Comparison of ENCODE assay signal across 1 cellular context in the genomic region with DNA sequence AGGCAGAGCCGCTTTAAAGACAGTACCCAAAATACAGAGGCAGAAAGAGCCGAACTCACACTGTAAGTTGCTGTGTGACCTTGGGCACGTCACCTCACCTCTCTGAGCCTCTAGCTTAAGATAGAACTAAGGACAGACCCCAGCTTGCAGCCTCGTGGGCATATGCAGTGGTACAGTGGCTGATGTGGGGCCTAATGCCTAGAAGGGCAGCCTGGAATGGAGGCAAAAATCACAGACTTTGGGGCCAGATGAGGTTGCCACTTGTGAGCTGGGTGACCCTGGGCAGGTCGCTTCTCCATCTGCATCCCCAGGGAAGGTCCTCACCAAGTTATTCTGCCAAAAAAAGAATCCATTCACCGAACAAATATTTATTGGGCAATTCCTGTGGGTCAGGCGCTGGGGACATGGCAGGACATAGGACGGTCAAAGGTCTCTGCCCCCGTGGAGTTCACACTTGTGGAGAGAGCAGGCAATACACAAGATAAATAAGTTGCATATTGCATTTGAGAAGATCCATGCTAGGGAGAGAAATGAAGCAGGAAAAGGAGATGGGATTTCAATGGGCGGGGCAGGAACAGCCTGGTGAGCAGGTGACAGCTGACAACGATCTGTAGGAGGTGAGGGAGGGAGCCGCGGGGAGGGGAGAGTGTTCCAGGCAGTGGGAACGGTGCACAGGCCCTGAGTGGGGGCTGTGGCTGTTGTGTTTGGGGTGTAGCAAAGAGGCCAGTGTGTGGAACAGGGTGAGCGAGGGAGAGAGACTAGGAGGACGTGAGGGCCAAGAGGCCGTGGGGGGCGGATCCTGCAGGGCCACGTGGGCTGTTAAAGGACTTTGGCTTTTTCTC.
A peak's percentile ranks its signal among the peaks of the same experiment; 100 is the strongest.
TF ChIP-seq lines count a peak whose summit lies in the region.

No MANE protein-coding gene starts in this region.

TF ChIP-seq in HepG2, 621 proteins besides CTCF, POLR2A, EP300 and RAD21 (continued from another document and continues in another):
- TF ChIP-seq, protein P1, sequence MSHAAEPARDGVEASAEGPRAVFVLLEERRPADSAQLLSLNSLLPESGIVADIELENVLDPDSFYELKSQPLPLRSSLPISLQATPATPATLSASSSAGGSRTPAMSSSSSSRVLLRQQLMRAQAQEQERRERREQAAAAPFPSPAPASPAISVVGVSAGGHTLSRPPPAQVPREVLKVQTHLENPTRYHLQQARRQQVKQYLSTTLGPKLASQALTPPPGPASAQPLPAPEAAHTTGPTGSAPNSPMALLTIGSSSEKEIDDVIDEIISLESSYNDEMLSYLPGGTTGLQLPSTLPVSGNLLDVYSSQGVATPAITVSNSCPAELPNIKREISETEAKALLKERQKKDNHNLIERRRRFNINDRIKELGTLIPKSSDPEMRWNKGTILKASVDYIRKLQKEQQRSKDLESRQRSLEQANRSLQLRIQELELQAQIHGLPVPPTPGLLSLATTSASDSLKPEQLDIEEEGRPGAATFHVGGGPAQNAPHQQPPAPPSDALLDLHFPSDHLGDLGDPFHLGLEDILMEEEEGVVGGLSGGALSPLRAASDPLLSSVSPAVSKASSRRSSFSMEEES (CRISPR knock-in tag; IDR thresholded peaks at IDR 0.05), result peak; percentile 94
- TF ChIP-seq, protein P2, sequence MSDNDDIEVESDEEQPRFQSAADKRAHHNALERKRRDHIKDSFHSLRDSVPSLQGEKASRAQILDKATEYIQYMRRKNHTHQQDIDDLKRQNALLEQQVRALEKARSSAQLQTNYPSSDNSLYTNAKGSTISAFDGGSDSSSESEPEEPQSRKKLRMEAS (IDR thresholded peaks at IDR 0.05), result peak; percentile 94
- TF ChIP-seq, protein P3, sequence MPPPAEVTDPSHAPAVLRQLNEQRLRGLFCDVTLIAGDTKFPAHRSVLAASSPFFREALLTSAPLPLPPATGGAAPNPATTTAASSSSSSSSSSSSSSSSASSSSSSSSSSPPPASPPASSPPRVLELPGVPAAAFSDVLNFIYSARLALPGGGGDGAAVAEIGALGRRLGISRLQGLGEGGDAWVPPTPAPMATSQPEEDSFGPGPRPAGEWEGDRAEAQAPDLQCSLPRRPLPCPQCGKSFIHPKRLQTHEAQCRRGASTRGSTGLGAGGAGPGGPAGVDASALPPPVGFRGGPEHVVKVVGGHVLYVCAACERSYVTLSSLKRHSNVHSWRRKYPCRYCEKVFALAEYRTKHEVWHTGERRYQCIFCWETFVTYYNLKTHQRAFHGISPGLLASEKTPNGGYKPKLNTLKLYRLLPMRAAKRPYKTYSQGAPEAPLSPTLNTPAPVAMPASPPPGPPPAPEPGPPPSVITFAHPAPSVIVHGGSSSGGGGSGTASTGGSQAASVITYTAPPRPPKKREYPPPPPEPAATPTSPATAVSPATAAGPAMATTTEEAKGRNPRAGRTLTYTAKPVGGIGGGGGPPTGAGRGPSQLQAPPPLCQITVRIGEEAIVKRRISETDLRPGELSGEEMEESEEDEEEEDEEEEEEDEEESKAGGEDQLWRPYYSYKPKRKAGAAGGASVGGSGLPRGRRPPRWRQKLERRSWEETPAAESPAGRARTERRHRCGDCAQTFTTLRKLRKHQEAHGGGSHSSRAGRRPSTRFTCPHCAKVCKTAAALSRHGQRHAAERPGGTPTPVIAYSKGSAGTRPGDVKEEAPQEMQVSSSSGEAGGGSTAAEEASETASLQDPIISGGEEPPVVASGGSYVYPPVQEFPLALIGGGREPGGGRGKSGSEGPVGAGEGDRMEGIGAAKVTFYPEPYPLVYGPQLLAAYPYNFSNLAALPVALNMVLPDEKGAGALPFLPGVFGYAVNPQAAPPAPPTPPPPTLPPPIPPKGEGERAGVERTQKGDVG (CRISPR knock-in tag; IDR thresholded peaks at IDR 0.05; ENCODE audit: borderline replicate concordance), result peak; percentile 80; the same call in 1 of the 2 replicates
- TF ChIP-seq MATR3 (CRISPR knock-in tag; IDR thresholded peaks at IDR 0.05) (no peak), HIVEP1 (CRISPR knock-in tag; IDR thresholded peaks at IDR 0.05) (peak; percentile 83; the same call in 1 of the 2 replicates), ZNF44 (CRISPR knock-in tag; IDR thresholded peaks at IDR 0.05) (peak; percentile 27), FOXO1 (CRISPR knock-in tag; IDR thresholded peaks at IDR 0.05) (peak; percentile 94), MIER2 (CRISPR knock-in tag; IDR thresholded peaks at IDR 0.05) (peak; percentile 64; the same call in 1 of the 2 replicates), KLF15 (CRISPR knock-in tag; IDR thresholded peaks at IDR 0.05; ENCODE audit: borderline replicate concordance) (0 out of 2 replicates have a peak, but pooled peaks have one; percentile 80), RFX3 (CRISPR knock-in tag; IDR thresholded peaks at IDR 0.05) (no peak; the same call in none of the 2 replicates), ZFY (CRISPR knock-in tag; IDR thresholded peaks at IDR 0.05) (peak; percentile 57; the same call in 1 of the 2 replicates), ZNF556 (CRISPR knock-in tag; IDR thresholded peaks at IDR 0.05; ENCODE audit: borderline replicate concordance) (peak; percentile 87), ZNF382 (CRISPR knock-in tag; IDR thresholded peaks at IDR 0.05; ENCODE audit: borderline replicate concordance) (no peak), SNAI1 (CRISPR knock-in tag; IDR thresholded peaks at IDR 0.05; ENCODE audit: borderline replicate concordance) (peak; percentile 74; the same call in 1 of the 2 replicates), ONECUT2 (CRISPR knock-in tag; IDR thresholded peaks at IDR 0.05) (no peak), ZNF737 (CRISPR knock-in tag; IDR thresholded peaks at IDR 0.05; ENCODE audit: borderline replicate concordance) (peak; percentile 76; the same call in 1 of the 2 replicates), MBNL3 (CRISPR knock-in tag; conservative IDR thresholded peaks at IDR 0.05) (peak; percentile 6; the same call in 1 of the 2 replicates), ZNF10 (CRISPR knock-in tag; IDR thresholded peaks at IDR 0.05; ENCODE audit: borderline replicate concordance, low read depth) (no peak), TCF7L2 (IDR thresholded peaks at IDR 0.05; ENCODE audit: low read depth, low read length) (no peak), NFIC (IDR thresholded peaks at IDR 0.05; ENCODE audit: low read length) (peak; percentile 97), ZFX (CRISPR knock-in tag; IDR thresholded peaks at IDR 0.05; ENCODE audit: low read depth) (peak; percentile 83)
- TF ChIP-seq, protein P4, sequence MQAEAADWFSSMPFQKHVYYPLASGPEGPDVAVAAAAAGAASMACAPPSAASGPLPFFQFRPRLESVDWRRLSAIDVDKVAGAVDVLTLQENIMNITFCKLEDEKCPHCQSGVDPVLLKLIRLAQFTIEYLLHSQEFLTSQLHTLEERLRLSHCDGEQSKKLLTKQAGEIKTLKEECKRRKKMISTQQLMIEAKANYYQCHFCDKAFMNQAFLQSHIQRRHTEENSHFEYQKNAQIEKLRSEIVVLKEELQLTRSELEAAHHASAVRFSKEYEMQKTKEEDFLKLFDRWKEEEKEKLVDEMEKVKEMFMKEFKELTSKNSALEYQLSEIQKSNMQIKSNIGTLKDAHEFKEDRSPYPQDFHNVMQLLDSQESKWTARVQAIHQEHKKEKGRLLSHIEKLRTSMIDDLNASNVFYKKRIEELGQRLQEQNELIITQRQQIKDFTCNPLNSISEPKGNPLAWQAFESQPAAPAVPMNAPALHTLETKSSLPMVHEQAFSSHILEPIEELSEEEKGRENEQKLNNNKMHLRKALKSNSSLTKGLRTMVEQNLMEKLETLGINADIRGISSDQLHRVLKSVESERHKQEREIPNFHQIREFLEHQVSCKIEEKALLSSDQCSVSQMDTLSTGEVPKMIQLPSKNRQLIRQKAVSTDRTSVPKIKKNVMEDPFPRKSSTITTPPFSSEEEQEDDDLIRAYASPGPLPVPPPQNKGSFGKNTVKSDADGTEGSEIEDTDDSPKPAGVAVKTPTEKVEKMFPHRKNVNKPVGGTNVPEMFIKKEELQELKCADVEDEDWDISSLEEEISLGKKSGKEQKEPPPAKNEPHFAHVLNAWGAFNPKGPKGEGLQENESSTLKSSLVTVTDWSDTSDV (CRISPR knock-in tag; IDR thresholded peaks at IDR 0.05), result no peak; the same call in none of the 2 replicates
- TF ChIP-seq, protein P5, sequence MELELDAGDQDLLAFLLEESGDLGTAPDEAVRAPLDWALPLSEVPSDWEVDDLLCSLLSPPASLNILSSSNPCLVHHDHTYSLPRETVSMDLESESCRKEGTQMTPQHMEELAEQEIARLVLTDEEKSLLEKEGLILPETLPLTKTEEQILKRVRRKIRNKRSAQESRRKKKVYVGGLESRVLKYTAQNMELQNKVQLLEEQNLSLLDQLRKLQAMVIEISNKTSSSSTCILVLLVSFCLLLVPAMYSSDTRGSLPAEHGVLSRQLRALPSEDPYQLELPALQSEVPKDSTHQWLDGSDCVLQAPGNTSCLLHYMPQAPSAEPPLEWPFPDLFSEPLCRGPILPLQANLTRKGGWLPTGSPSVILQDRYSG (CRISPR knock-in tag; IDR thresholded peaks at IDR 0.05), result no peak; the same call in 1 of the 2 replicates
- TF ChIP-seq, protein P6, sequence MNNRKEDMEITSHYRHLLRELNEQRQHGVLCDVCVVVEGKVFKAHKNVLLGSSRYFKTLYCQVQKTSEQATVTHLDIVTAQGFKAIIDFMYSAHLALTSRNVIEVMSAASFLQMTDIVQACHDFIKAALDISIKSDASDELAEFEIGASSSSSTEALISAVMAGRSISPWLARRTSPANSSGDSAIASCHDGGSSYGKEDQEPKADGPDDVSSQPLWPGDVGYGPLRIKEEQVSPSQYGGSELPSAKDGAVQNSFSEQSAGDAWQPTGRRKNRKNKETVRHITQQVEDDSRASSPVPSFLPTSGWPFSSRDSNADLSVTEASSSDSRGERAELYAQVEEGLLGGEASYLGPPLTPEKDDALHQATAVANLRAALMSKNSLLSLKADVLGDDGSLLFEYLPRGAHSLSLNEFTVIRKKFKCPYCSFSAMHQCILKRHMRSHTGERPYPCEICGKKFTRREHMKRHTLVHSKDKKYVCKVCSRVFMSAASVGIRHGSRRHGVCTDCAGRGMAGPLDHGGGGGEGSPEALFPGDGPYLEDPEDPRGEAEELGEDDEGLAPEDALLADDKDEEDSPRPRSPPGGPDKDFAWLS (CRISPR knock-in tag; IDR thresholded peaks at IDR 0.05; ENCODE audit: borderline replicate concordance), result peak; percentile 53; the same call in 1 of the 2 replicates
- TF ChIP-seq, protein P7, sequence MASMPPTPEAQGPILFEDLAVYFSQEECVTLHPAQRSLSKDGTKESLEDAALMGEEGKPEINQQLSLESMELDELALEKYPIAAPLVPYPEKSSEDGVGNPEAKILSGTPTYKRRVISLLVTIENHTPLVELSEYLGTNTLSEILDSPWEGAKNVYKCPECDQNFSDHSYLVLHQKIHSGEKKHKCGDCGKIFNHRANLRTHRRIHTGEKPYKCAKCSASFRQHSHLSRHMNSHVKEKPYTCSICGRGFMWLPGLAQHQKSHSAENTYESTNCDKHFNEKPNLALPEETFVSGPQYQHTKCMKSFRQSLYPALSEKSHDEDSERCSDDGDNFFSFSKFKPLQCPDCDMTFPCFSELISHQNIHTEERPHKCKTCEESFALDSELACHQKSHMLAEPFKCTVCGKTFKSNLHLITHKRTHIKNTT (CRISPR knock-in tag; IDR thresholded peaks at IDR 0.05), result no peak
- TF ChIP-seq, protein P8, sequence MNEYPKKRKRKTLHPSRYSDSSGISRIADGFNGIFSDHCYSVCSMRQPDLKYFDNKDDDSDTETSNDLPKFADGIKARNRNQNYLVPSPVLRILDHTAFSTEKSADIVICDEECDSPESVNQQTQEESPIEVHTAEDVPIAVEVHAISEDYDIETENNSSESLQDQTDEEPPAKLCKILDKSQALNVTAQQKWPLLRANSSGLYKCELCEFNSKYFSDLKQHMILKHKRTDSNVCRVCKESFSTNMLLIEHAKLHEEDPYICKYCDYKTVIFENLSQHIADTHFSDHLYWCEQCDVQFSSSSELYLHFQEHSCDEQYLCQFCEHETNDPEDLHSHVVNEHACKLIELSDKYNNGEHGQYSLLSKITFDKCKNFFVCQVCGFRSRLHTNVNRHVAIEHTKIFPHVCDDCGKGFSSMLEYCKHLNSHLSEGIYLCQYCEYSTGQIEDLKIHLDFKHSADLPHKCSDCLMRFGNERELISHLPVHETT (CRISPR knock-in tag; conservative IDR thresholded peaks at IDR 0.05), result peak; percentile 85
- TF ChIP-seq, protein P9, sequence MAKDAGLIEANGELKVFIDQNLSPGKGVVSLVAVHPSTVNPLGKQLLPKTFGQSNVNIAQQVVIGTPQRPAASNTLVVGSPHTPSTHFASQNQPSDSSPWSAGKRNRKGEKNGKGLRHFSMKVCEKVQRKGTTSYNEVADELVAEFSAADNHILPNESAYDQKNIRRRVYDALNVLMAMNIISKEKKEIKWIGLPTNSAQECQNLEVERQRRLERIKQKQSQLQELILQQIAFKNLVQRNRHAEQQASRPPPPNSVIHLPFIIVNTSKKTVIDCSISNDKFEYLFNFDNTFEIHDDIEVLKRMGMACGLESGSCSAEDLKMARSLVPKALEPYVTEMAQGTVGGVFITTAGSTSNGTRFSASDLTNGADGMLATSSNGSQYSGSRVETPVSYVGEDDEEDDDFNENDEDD (CRISPR knock-in tag; IDR thresholded peaks at IDR 0.05; ENCODE audit: borderline replicate concordance), result no peak; the same call in 1 of the 2 replicates
- TF ChIP-seq, protein P10, sequence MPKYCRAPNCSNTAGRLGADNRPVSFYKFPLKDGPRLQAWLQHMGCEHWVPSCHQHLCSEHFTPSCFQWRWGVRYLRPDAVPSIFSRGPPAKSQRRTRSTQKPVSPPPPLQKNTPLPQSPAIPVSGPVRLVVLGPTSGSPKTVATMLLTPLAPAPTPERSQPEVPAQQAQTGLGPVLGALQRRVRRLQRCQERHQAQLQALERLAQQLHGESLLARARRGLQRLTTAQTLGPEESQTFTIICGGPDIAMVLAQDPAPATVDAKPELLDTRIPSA (CRISPR knock-in tag; IDR thresholded peaks at IDR 0.05; ENCODE audit: borderline replicate concordance), result peak; percentile 98; the same call in 1 of the 2 replicates
